ENCODE assay signal across 9 cellular contexts in the genomic region with DNA sequence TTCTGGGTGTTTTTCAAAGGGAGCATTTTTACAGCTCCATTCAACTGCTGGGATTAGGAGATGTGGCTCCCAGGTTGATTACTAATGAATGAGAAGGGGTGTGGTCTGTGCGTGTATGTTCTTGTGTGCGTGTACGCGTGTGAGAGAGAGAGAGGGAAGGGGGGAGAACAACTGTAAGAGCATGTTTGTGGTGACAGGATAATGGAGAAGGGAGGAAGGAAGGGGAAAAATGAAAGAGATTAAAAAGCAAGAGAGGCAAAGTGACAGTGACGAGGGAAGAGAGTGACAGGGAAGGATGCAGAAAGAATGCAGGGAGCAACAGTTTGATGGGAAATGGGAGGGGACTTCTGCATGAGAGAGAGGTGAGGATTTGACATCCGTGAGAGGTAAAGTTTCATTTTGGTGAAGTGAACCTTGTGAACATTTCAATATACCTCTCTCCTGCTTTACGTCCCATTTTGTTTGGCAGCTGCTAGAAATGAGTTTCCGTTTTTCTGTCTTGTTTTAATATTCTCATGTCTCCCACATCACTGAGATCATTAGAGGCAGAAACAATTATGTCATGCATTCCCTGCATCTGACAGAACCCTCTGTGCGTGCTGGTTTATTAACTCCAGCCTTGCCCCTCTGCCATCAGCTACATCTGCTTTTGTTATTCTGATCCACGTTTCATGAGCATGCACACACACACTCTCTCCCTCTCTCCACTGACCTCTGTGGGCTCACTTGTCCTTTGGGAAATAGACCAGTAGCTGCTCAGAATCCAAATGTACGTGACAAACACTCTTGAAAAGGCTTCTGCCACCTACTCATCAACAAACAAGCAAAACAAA.
DNase-seq lines count a peak whose midpoint lies in the region; ATAC-seq, FAIRE-seq and TF ChIP-seq lines count a peak whose summit lies in the region.
"Had no signal": no experiment of that assay in that cellular context is flagged by ENCODE, and none has a peak within 500 bp of the region (broad histone marks: within the 10 kb centered on the region; RNA-seq: fewer than 3 reads in every experiment).

No MANE protein-coding gene starts in this region.

- H3K4me3 ChIP-seq in transverse colon = peak overlapping the region in 3 of 4 donors; percentile 4 to 75 (median 67)

- H3K9me3 Mint-ChIP-seq in central memory CD8-positive, alpha-beta T cell = no peaks in the 10 kb centered on the region

- no peak for ATAC-seq in central memory CD8-positive, alpha-beta T cell (replicated peaks; ENCODE audit: extremely low read depth, poor library complexity, severe bottlenecking)

- intact Hi-C loops in transverse colon (cut with DNase I; ENCODE audit: low total_unique reads) = loop anchor here (10.0 kb wide), 1 partner anchor 570 kb away; no protein-coding TSS in a partner anchor

- peak overlapping the region; percentile 76 for H3K4me3 Mint-ChIP-seq in central memory CD8-positive, alpha-beta T cell

- peaks cover 8% of the 10 kb centered on the region for H3K36me3 Mint-ChIP-seq in central memory CD8-positive, alpha-beta T cell (ENCODE audit: insufficient read depth)

- no peak for TF ChIP-seq EP300 in transverse colon (IDR thresholded peaks at IDR 0.05; ENCODE audit: low read depth)

- no peak for TF ChIP-seq POLR2A in transverse colon (IDR thresholded peaks at IDR 0.05)

- DNase-seq in DMS 273 (lab: John Stamatoyannopoulos, UW; ENCODE audit: unreplicated experiment) = peak; percentile 64
- no peak for DNase-seq in DMS 273 treated with DMSO at 0.1 percent for 48 hours (lab: John Stamatoyannopoulos, UW)
- peak; percentile 78 for DNase-seq in NCI-H748 treated with DMSO at 0.1 percent for 48 hours (lab: John Stamatoyannopoulos, UW)
- DNase-seq in central memory CD8-positive, alpha-beta T cell (ENCODE audit: low spot score in 2 of 2) = no peak
- peak; percentile 7 to 60 for DNase-seq in lung microvascular endothelial cell (ENCODE audit: low read depth in 2 of 2)
- DNase-seq in transverse colon = no peak
- DNase-seq in NCI-H1436 (lab: John Stamatoyannopoulos, UW) = no peak
- DNase-seq in HTR-8/SVneo (ENCODE audit: insufficient read length, low spot score) = no peak

- H3K27ac Mint-ChIP-seq in central memory CD8-positive, alpha-beta T cell (ENCODE audit: low read depth) = peak overlapping the region; percentile 94

- FAIRE-seq in HTR-8/SVneo (lab: Jason Lieb, UNC) = no peak
- FAIRE-seq: A204.1 had no signal

- peaks cover 0 to 16% (median 9%) of the 10 kb centered on the region in 4 donors for H3K4me1 ChIP-seq in transverse colon

- H3K27me3 Mint-ChIP-seq in central memory CD8-positive, alpha-beta T cell = no peaks in the 10 kb centered on the region

- peak in 2 of 5 experiments; percentile 3 to 12 for TF ChIP-seq CTCF in transverse colon (IDR thresholded peaks at IDR 0.05)

- in situ Hi-C loops in transverse colon (cut with MboI; ENCODE audit: low pct_ligation_motif_present in 1 of 4, low pct_unique_long_range_greater_than_20kb in 1 of 4, low sequenced_read_pairs in 3 of 4) = loop anchor here in 1 of 4 donors (25.0 kb wide), 1 partner anchor 573 kb away; no protein-coding TSS in a partner anchor

- no peaks in the 10 kb centered on the region for H3K9me3 ChIP-seq in transverse colon

- no peaks in the 10 kb centered on the region for H3K36me3 ChIP-seq in transverse colon

- no peaks in the 10 kb centered on the region for H3K27me3 ChIP-seq in transverse colon

- 2 to 4% methylated on average over 11 of the region's 11 CpGs for WGBS in transverse colon (ENCODE audit: low coverage in 1 of 2), 2 donors

- peaks cover 16% of the 10 kb centered on the region for H3K4me1 Mint-ChIP-seq in central memory CD8-positive, alpha-beta T cell

- peak overlapping the region; percentile 89 to 95 (median 90) for H3K27ac ChIP-seq in transverse colon

Comparison
In these comparisons a context has a peak if more than half of its experiments do, and no peak if none do; other contexts are left out.
1. DNase-seq: peak in DMS 273 (single experiment), NCI-H748 treated with DMSO at 0.1 percent for 48 hours (single experiment) and lung microvascular endothelial cell (2 of 2); none in DMS 273 treated with DMSO at 0.1 percent for 48 hours (single experiment), central memory CD8-positive, alpha-beta T cell (0 of 2), transverse colon (single experiment), NCI-H1436 (single experiment) and HTR-8/SVneo (single experiment).